In genomic region chr11:119713361-119714040, GRCh38 we compare ENCODE assay signal across 1 cellular context.
TF ChIP-seq lines count a peak whose summit lies in the region.

No MANE protein-coding gene starts in this region.

TF ChIP-seq in A549, 52 proteins besides CTCF, POLR2A, EP300 and RAD21 (continued from another document):
- no peak for TF ChIP-seq FOSL2 (IDR thresholded peaks at IDR 0.05)
- TF ChIP-seq FOSL2 (CRISPR knock-in tag; IDR thresholded peaks at IDR 0.05): no peak
- TF ChIP-seq RCOR1 (IDR thresholded peaks at IDR 0.05; ENCODE audit: low read depth, low read length): no peak
